In genomic region chr5:159210846-159211245, GRCh38 we compare ENCODE assay signal across 1 cellular context.
TF ChIP-seq lines count a peak whose summit lies in the region.

No MANE protein-coding gene starts in this region.

TF ChIP-seq in SK-N-SH treated with all-trans-retinoic acid at 6 μM for 48 hours, 23 proteins besides CTCF, POLR2A, EP300 and RAD21 (continued from another document):
- no peak for TF ChIP-seq CSRNP3 (CRISPR knock-in tag; IDR thresholded peaks at IDR 0.05)
- no peak for TF ChIP-seq ZFP3 (CRISPR knock-in tag; IDR thresholded peaks at IDR 0.05)
- no peak for TF ChIP-seq ZFP30 (CRISPR knock-in tag; IDR thresholded peaks at IDR 0.05)
